ENCODE assay signal across 27 cellular contexts in genomic region chr4:8544741-8545438, GRCh38. TPM values are rescaled to one million over a fixed set of nuclear protein-coding genes. Genes with fewer than 3 reads are reported as not detected.
DNase-seq lines count a peak whose midpoint lies in the region; ATAC-seq and TF ChIP-seq lines count a peak whose summit lies in the region.
"Had no signal": no experiment of that assay in that cellular context is flagged by ENCODE, and none has a peak within 500 bp of the region (broad histone marks: within the 10 kb centered on the region; RNA-seq: fewer than 3 reads in every experiment).

No MANE protein-coding gene starts in this region.

- no peaks in the 10 kb centered on the region for H3K79me2 ChIP-seq in hepatocyte

- CTCF ChIA-PET in Caco-2 (lab: Charles Lee), result no interaction called here

- intact Hi-C loops in Caco-2 (cut with micrococcal nuclease; ENCODE audit: unreplicated experiment), result no loop called here
- intact Hi-C loops in sciatic nerve (cut with DNase I), result loop anchor here (1.0 kb wide), 1 partner anchor 34 kb away; no protein-coding TSS in a partner anchor

- H3K27me3 Mint-ChIP-seq in Caco-2 (ENCODE audit: insufficient read depth, unreplicated experiment), result no peaks in the 10 kb centered on the region
- no peaks in the 10 kb centered on the region for H3K27me3 Mint-ChIP-seq in activated T-cell treated with anti-CD3 and anti-CD28 coated beads, Interleukin-2, amount 50 U/mL, for 24 hours
- H3K27me3 Mint-ChIP-seq: activated CD4-positive, alpha-beta T cell treated with anti-CD3 and anti-CD28 coated beads, Interleukin-2, amount 10 ng/mL, durations not matched to agents 24 days and 14 days had no signal

- H3K27ac ChIP-seq in hepatocyte, result no peak overlapping the region
- H3K27ac ChIP-seq: KMS-11, pancreas, skin epidermis, vagina had no signal

- POLR2A ChIA-PET in Caco-2 (lab: Charles Lee), result no interaction called here

- TF ChIP-seq CTCF in Caco-2 (IDR thresholded peaks at IDR 0.05; ENCODE audit: insufficient read depth in 1 of 2, low read depth in 1 of 2, low read length in 1 of 2, severe bottlenecking in 1 of 2, unreplicated experiment in 1 of 2) (no peak), fibroblast of pulmonary artery (IDR thresholded peaks at IDR 0.05; ENCODE audit: low read length, missing control alignments) (no peak), hepatocyte (IDR thresholded peaks at IDR 0.05; ENCODE audit: poor library complexity) (no peak)

- H3K4me3 ChIP-seq in Caco-2 (ENCODE audit: low read depth, low read length), result no peak overlapping the region
- no peak overlapping the region for H3K4me3 ChIP-seq in fibroblast of pulmonary artery (replicated peaks; ENCODE audit: low read depth, low read length)
- no peak overlapping the region for H3K4me3 ChIP-seq in hepatocyte
- H3K4me3 ChIP-seq: pancreas, skin epidermis, vagina had no signal

- no peak for ATAC-seq in sciatic nerve
- ATAC-seq in stimulated activated effector memory CD8-positive, alpha-beta T cell treated with anti-CD3 and anti-CD28 coated beads, Interleukin-12 subunit alpha, Interleukin-12 subunit beta, amount 100 ng/mL, for 72 hours, result no peak
- ATAC-seq: CD8-positive, alpha-beta T cell; naive thymus-derived CD4-positive, alpha-beta T cell had no signal

- peak overlapping the region; percentile 84 for H3K27ac Mint-ChIP-seq in Caco-2 (ENCODE audit: unreplicated experiment)
- H3K27ac Mint-ChIP-seq in stimulated activated effector memory CD8-positive, alpha-beta T cell treated with anti-CD3 and anti-CD28 coated beads, Interleukin-12 subunit alpha, Interleukin-12 subunit beta, amount 100 ng/mL, for 72 hours, result no peak overlapping the region
- H3K27ac Mint-ChIP-seq in activated T-cell treated with anti-CD3 and anti-CD28 coated beads, Interleukin-2, amount 50 U/mL, for 24 hours, result no peak overlapping the region
- H3K27ac Mint-ChIP-seq: activated CD4-positive, alpha-beta T cell treated with anti-CD3 and anti-CD28 coated beads, Interleukin-2, amount 10 ng/mL, durations not matched to agents 24 days and 14 days; CD8-positive, alpha-beta T cell; immature natural killer cell; naive thymus-derived CD4-positive, alpha-beta T cell had no signal

- H3K36me3 ChIP-seq in Caco-2 (ENCODE audit: control insufficient read depth, insufficient read depth, low read length), result no peaks in the 10 kb centered on the region
- H3K36me3 ChIP-seq in hepatocyte (replicated peaks; ENCODE audit: insufficient read depth, low read depth), result no peaks in the 10 kb centered on the region
- H3K36me3 ChIP-seq: pancreas, vagina had no signal

- no peak overlapping the region for H2AFZ ChIP-seq in hepatocyte

- H3K9me3 ChIP-seq in Caco-2 (no peaks in the 10 kb centered on the region), hepatocyte (ENCODE audit: low read depth) (no peaks in the 10 kb centered on the region)
- H3K9me3 ChIP-seq: pancreas, vagina had no signal

- peaks cover 24% of the 10 kb centered on the region for H3K4me1 ChIP-seq in Caco-2
- H3K4me1 ChIP-seq in hepatocyte (ENCODE audit: insufficient read depth), result peaks cover 3% of the 10 kb centered on the region
- H3K4me1 ChIP-seq: pancreas, vagina had no signal

- BruUV-seq in Caco-2 (replicated peaks; lab: Mats Ljungman, UMichigan), result no TSS peak

- H4K20me1 ChIP-seq in hepatocyte (ENCODE audit: insufficient read depth, poor library complexity, severe bottlenecking), result no peaks in the 10 kb centered on the region

- H3K4me3 Mint-ChIP-seq in Caco-2 (ENCODE audit: unreplicated experiment), result no peak overlapping the region
- H3K4me3 Mint-ChIP-seq in stimulated activated effector memory CD8-positive, alpha-beta T cell treated with anti-CD3 and anti-CD28 coated beads, Interleukin-12 subunit alpha, Interleukin-12 subunit beta, amount 100 ng/mL, for 72 hours, result no peak overlapping the region
- H3K4me3 Mint-ChIP-seq in activated T-cell treated with anti-CD3 and anti-CD28 coated beads, Interleukin-2, amount 50 U/mL, for 24 hours, result no peak overlapping the region
- H3K4me3 Mint-ChIP-seq: activated CD4-positive, alpha-beta T cell treated with anti-CD3 and anti-CD28 coated beads, Interleukin-2, amount 10 ng/mL, durations not matched to agents 24 days and 14 days; CD8-positive, alpha-beta T cell; central memory CD8-positive, alpha-beta T cell; immature natural killer cell; naive thymus-derived CD4-positive, alpha-beta T cell had no signal

- no peaks in the 10 kb centered on the region for H3K27me3 ChIP-seq in Caco-2 (replicated peaks; ENCODE audit: control insufficient read depth, insufficient read depth, low read length)
- no peaks in the 10 kb centered on the region for H3K27me3 ChIP-seq in hepatocyte
- H3K27me3 ChIP-seq: pancreas, vagina had no signal

- no peaks in the 10 kb centered on the region for H3K36me3 Mint-ChIP-seq in Caco-2 (ENCODE audit: insufficient read depth, unreplicated experiment)
- H3K36me3 Mint-ChIP-seq in stimulated activated effector memory CD8-positive, alpha-beta T cell treated with anti-CD3 and anti-CD28 coated beads, Interleukin-12 subunit alpha, Interleukin-12 subunit beta, amount 100 ng/mL, for 72 hours, result no peaks in the 10 kb centered on the region
- no peaks in the 10 kb centered on the region for H3K36me3 Mint-ChIP-seq in activated T-cell treated with anti-CD3 and anti-CD28 coated beads, Interleukin-2, amount 50 U/mL, for 24 hours (ENCODE audit: low read depth)
- H3K36me3 Mint-ChIP-seq: CD8-positive, alpha-beta T cell; immature natural killer cell; naive thymus-derived CD4-positive, alpha-beta T cell had no signal

- 88% methylated on average over 30 of the region's 32 CpGs for WGBS in hepatocyte (ENCODE audit: low lambda C conversion rate, missing lambda C conversion rate)

- H3K9me3 Mint-ChIP-seq in Caco-2 (ENCODE audit: unreplicated experiment), result no peaks in the 10 kb centered on the region
- H3K9me3 Mint-ChIP-seq in stimulated activated effector memory CD8-positive, alpha-beta T cell treated with anti-CD3 and anti-CD28 coated beads, Interleukin-12 subunit alpha, Interleukin-12 subunit beta, amount 100 ng/mL, for 72 hours, result no peaks in the 10 kb centered on the region
- no peaks in the 10 kb centered on the region for H3K9me3 Mint-ChIP-seq in activated T-cell treated with anti-CD3 and anti-CD28 coated beads, Interleukin-2, amount 50 U/mL, for 24 hours
- H3K9me3 Mint-ChIP-seq: activated CD4-positive, alpha-beta T cell treated with anti-CD3 and anti-CD28 coated beads, Interleukin-2, amount 10 ng/mL, durations not matched to agents 24 days and 14 days; CD8-positive, alpha-beta T cell; central memory CD8-positive, alpha-beta T cell; immature natural killer cell had no signal

- DNase-seq in Caco-2 (no peak), RPMI7951 (ENCODE audit: low read depth) (peak; percentile 94), fibroblast of pulmonary artery (ENCODE audit: low read depth) (peak; percentile 16), sciatic nerve (ENCODE audit: low spot score) (peak; percentile 41), hepatocyte (ENCODE audit: low spot score) (no peak), NK-92 (lab: John Stamatoyannopoulos, UW; ENCODE audit: unreplicated experiment) (no peak)
- no peak for DNase-seq in stimulated activated effector memory CD8-positive, alpha-beta T cell treated with anti-CD3 and anti-CD28 coated beads, Interleukin-12 subunit alpha, Interleukin-12 subunit beta, amount 100 ng/mL, for 72 hours (ENCODE audit: low spot score in 2 of 2)
- DNase-seq in activated T-cell treated with anti-CD3 and anti-CD28 coated beads, Interleukin-2, amount 50 U/mL, for 24 hours, result no peak
- DNase-seq: ACHN; activated CD4-positive, alpha-beta T cell treated with anti-CD3 and anti-CD28 coated beads, Interleukin-2, amount 10 ng/mL, durations not matched to agents 24 days and 14 days; activated CD8-positive, alpha-beta memory T cell treated with anti-CD3 and anti-CD28 coated beads, Interleukin-2, amount 50 U/mL, for 48 hours; activated naive CD4-positive, alpha-beta T cell; CD8-positive, alpha-beta T cell; DMS79; immature natural killer cell; naive thymus-derived CD4-positive, alpha-beta T cell; NCI-H1092; NCI-H526; pancreas; Right ventricle myocardium superior; stimulated activated CD4-positive, alpha-beta T cell treated with anti-CD3 and anti-CD28 coated beads, Interleukin-4, amount 100 ng/mL, for 1 hour had no signal

- H3K4me1 Mint-ChIP-seq in Caco-2 (ENCODE audit: low read depth, unreplicated experiment), result peaks cover 15% of the 10 kb centered on the region
- H3K4me1 Mint-ChIP-seq in stimulated activated effector memory CD8-positive, alpha-beta T cell treated with anti-CD3 and anti-CD28 coated beads, Interleukin-12 subunit alpha, Interleukin-12 subunit beta, amount 100 ng/mL, for 72 hours, result no peaks in the 10 kb centered on the region
- peaks cover 5% of the 10 kb centered on the region for H3K4me1 Mint-ChIP-seq in activated T-cell treated with anti-CD3 and anti-CD28 coated beads, Interleukin-2, amount 50 U/mL, for 24 hours (ENCODE audit: low read depth)
- H3K4me1 Mint-ChIP-seq: central memory CD8-positive, alpha-beta T cell; immature natural killer cell had no signal

- no peak overlapping the region for H3K4me2 ChIP-seq in hepatocyte
- H3K4me2 ChIP-seq: KMS-11 had no signal

- H3K9me2 ChIP-seq in hepatocyte (replicated peaks; ENCODE audit: insufficient read depth), result no peaks in the 10 kb centered on the region

RNA-seq across cellular contexts. Expression of gene GPR78, which starts 35.3 kb away (rescaled TPM):
- 0.68 and 0.79 TPM in 2 replicates for total RNA-seq in Caco-2 (2022)
- total RNA-seq in RPMI7951 (2014; rRNA removed; shearing (Covaris generic)), result 0.10 TPM in 1 of 2 replicates, not detected in the other
- total RNA-seq in sciatic nerve, result 0.58 TPM
- 0.36 and 1.0 TPM in 2 replicates for total RNA-seq in hepatocyte
- polyA plus RNA-seq in hepatocyte, result 0.28 and 0.57 TPM in 2 replicates
- total RNA-seq: activated CD4-positive, alpha-beta T cell treated with anti-CD3 and anti-CD28 coated beads, Interleukin-2, amount 10 ng/mL, durations not matched to agents 24 days and 14 days; CD8-positive, alpha-beta T cell; lower leg skin; naive thymus-derived CD4-positive, alpha-beta T cell; pancreas; Right ventricle myocardium superior; T-helper 1 cell treated with Interleukin-12 subunit alpha and Interleukin-12 subunit beta and Interleukin-4 antibody, amounts not matched to agents 30 ng/mL and 1 ng/mL, for 36 hours had no signal
- polyA plus RNA-seq: immature natural killer cell; naive thymus-derived CD4-positive, alpha-beta T cell had no signal

RNA-seq across cellular contexts. Expression of gene CPZ, which starts 47.7 kb away (rescaled TPM):
- total RNA-seq in Caco-2 (2022), result 5.2 and 7.7 TPM in 2 replicates
- 4.0 and 7.1 TPM in 2 replicates for total RNA-seq in RPMI7951 (2014; rRNA removed; shearing (Covaris generic))
- 7.0 TPM for total RNA-seq in sciatic nerve
- 25.3 and 34.8 TPM in 2 replicates for total RNA-seq in hepatocyte
- polyA plus RNA-seq in hepatocyte, result 113 and 148 TPM in 2 replicates
- total RNA-seq: activated CD4-positive, alpha-beta T cell treated with anti-CD3 and anti-CD28 coated beads, Interleukin-2, amount 10 ng/mL, durations not matched to agents 24 days and 14 days; CD8-positive, alpha-beta T cell; naive thymus-derived CD4-positive, alpha-beta T cell; Right ventricle myocardium superior; T-helper 1 cell treated with Interleukin-12 subunit alpha and Interleukin-12 subunit beta and Interleukin-4 antibody, amounts not matched to agents 30 ng/mL and 1 ng/mL, for 36 hours had no signal
- polyA plus RNA-seq: immature natural killer cell; naive thymus-derived CD4-positive, alpha-beta T cell had no signal

Comparison
In these comparisons a context has a peak if more than half of its experiments do, and no peak if none do; other contexts are left out.
1. DNase-seq: peak in RPMI7951 (single experiment), fibroblast of pulmonary artery (single experiment) and sciatic nerve (single experiment); none in Caco-2 (0 of 2), stimulated activated effector memory CD8-positive, alpha-beta T cell treated with anti-CD3 and anti-CD28 coated beads, Interleukin-12 subunit alpha, Interleukin-12 subunit beta, amount 100 ng/mL, for 72 hours (0 of 2), hepatocyte (single experiment), NK-92 (single experiment) and activated T-cell treated with anti-CD3 and anti-CD28 coated beads, Interleukin-2, amount 50 U/mL, for 24 hours (single experiment).